14 cellular contexts compared by ENCODE assay signal in genomic region chr2:152419944-152420813, GRCh38.
DNase-seq lines count a peak whose midpoint lies in the region; ATAC-seq, FAIRE-seq and TF ChIP-seq lines count a peak whose summit lies in the region.
"Had no signal": no experiment of that assay in that cellular context is flagged by ENCODE, and none has a peak within 500 bp of the region (broad histone marks: within the 10 kb centered on the region; RNA-seq: fewer than 3 reads in every experiment).

No MANE protein-coding gene starts in this region.

- no peak overlapping the region for H3K4me3 ChIP-seq in ACC112 (ENCODE audit: low read depth, low read length)
- peak overlapping the region; percentile 63 for H3K4me3 ChIP-seq in OCI-LY3 (ENCODE audit: low read length)
- H3K4me3 ChIP-seq in K562 = no peak overlapping the region
- no peak overlapping the region for H3K4me3 ChIP-seq in psoas muscle
- H3K4me3 ChIP-seq in tibial artery = no peak overlapping the region
- H3K4me3 ChIP-seq in mesendoderm (ENCODE audit: low read length) = no peak overlapping the region
- H3K4me3 ChIP-seq: heart left ventricle had no signal

- TF ChIP-seq RAD21 in K562 (CRISPR knock-in tag; conservative IDR thresholded peaks at IDR 0.05 in 1 of 2, IDR thresholded peaks at IDR 0.05 in 1 of 2) = no peak

- peaks cover 18% of the 10 kb centered on the region for H3K79me1 ChIP-seq in mesendoderm (ENCODE audit: low read length)

- DNase-seq in K562 (ENCODE audit: extremely low read depth in 1 of 4, low spot score in 3 of 4) (peak in 1 of 4 experiments; percentile 8), psoas muscle (no peak), NCI-H1048 (lab: John Stamatoyannopoulos, UW) (no peak), tibial artery (no peak), mesendoderm (no peak)
- DNase-seq: activated CD4-positive, alpha-beta T cell treated with anti-CD3 and anti-CD28 coated beads, Interleukin-2, amount 10 ng/mL, durations not matched to agents 7 days and 5 days; activated T-cell treated with anti-CD3 and anti-CD28 coated beads, Interleukin-2, amount 50 U/mL, for 4 hours; cerebellar nuclear complex; heart left ventricle; natural killer cell; NCI-H2171 had no signal

- no peaks in the 10 kb centered on the region for H3K9me3 ChIP-seq in OCI-LY3 (ENCODE audit: insufficient read depth, low read length)
- H3K9me3 ChIP-seq in K562 (replicated peaks; ENCODE audit: control insufficient read depth, insufficient read depth, low read depth, low read length) = no peaks in the 10 kb centered on the region
- H3K9me3 ChIP-seq in psoas muscle = no peaks in the 10 kb centered on the region
- no peaks in the 10 kb centered on the region for H3K9me3 ChIP-seq in tibial artery
- H3K9me3 ChIP-seq: heart left ventricle had no signal

- TF ChIP-seq CTCF in OCI-LY3 (IDR thresholded peaks at IDR 0.05; ENCODE audit: low read depth, low read length) = no peak
- no peak for TF ChIP-seq CTCF in K562 (IDR thresholded peaks at IDR 0.05 in 2 of 3, conservative IDR thresholded peaks at IDR 0.05 in 1 of 3; ENCODE audit: insufficient read depth in 2 of 3, low read depth in 1 of 3, low read length in 3 of 3)
- no peak for TF ChIP-seq CTCF in psoas muscle (IDR thresholded peaks at IDR 0.05)
- no peak for TF ChIP-seq CTCF in tibial artery (IDR thresholded peaks at IDR 0.05)

- BruUV-seq in K562 (replicated peaks; lab: Mats Ljungman, UMichigan) = no TSS peak

- no peak overlapping the region for H3K4ac ChIP-seq in mesendoderm (ENCODE audit: low read depth, low read length)

- intact Hi-C loops in K562 (cut with micrococcal nuclease) = no loop called here
- intact Hi-C loops in psoas muscle (cut with DNase I) = loop anchor here (5.0 to 10.0 kb wide), 4 partner anchors 75 to 235 kb away; no protein-coding TSS in a partner anchor
- intact Hi-C loops in tibial artery (cut with DNase I; ENCODE audit: low total_unique reads) = no loop called here

- TF ChIP-seq EP300 in K562 (IDR thresholded peaks at IDR 0.05; ENCODE audit: low read length) = no peak

- no peak overlapping the region for H2AK5ac ChIP-seq in mesendoderm (ENCODE audit: low read length)

- no peak overlapping the region for H3K56ac ChIP-seq in mesendoderm (ENCODE audit: low read length)

- no peak overlapping the region for H4K8ac ChIP-seq in mesendoderm (ENCODE audit: low read depth, low read length)

- 0% methylated on average over 7 of the region's 7 CpGs for WGBS in K562 (ENCODE audit: insufficient coverage, low coverage, missing lambda C conversion rate)
- WGBS in psoas muscle, 3 donors = 65 to 87% (median 76%) methylated on average over 7 of the region's 7 CpGs
- no CpG with 5 or more reads among the region's 7 CpGs for WGBS in mesendoderm (ENCODE audit: extremely low coverage, insufficient coverage, low lambda C conversion rate)

- CTCF ChIA-PET in K562 (lab: Yijun Ruan, JAX; ENCODE audit: low intra/inter-chr PET ratio) = no interaction called here

- H2AFZ ChIP-seq in ACC112 (ENCODE audit: low read length, unreplicated experiment) = no peak overlapping the region
- no peak overlapping the region for H2AFZ ChIP-seq in OCI-LY3 (ENCODE audit: low read depth, low read length)
- H2AFZ ChIP-seq in K562 (ENCODE audit: low read depth, low read length) = no peak overlapping the region

- no peak for TF ChIP-seq POLR2A in K562 (conservative IDR thresholded peaks at IDR 0.05)

- no peaks in the 10 kb centered on the region for H3K9me1 ChIP-seq in K562 (ENCODE audit: control insufficient read depth, insufficient read depth, low read length)

- H3K27ac ChIP-seq in ACC112 (ENCODE audit: low read depth, low read length) (peak overlapping the region; percentile 97), OCI-LY3 (ENCODE audit: low read length) (no peak overlapping the region), K562 (ENCODE audit: extremely low read depth, low read depth, low read length) (no peak overlapping the region), psoas muscle (peak overlapping the region; percentile 77), tibial artery (no peak overlapping the region), mesendoderm (ENCODE audit: low read depth, low read length) (no peak overlapping the region)

- H3K36me3 ChIP-seq in ACC112 (ENCODE audit: insufficient read depth, low read length) (no peaks in the 10 kb centered on the region), OCI-LY3 (replicated peaks; ENCODE audit: low read depth, low read length) (no peaks in the 10 kb centered on the region), K562 (ENCODE audit: control insufficient read depth, insufficient read depth, low read length) (no peaks in the 10 kb centered on the region), psoas muscle (ENCODE audit: insufficient read depth in 1 of 2, low read depth in 1 of 2) (no peaks in the 10 kb centered on the region), tibial artery (no peaks in the 10 kb centered on the region), mesendoderm (ENCODE audit: control insufficient read depth, insufficient read depth, low read length) (no peaks in the 10 kb centered on the region)
- H3K36me3 ChIP-seq: heart left ventricle had no signal

- H2BK15ac ChIP-seq in mesendoderm (replicated peaks; ENCODE audit: low read depth) = no peak overlapping the region

- no peak overlapping the region for H2BK5ac ChIP-seq in mesendoderm (ENCODE audit: low read length)

- H4K20me1 ChIP-seq in OCI-LY3 (ENCODE audit: insufficient read depth, low read length) (no peaks in the 10 kb centered on the region), K562 (replicated peaks; ENCODE audit: control insufficient read depth, insufficient read depth, low read length) (no peaks in the 10 kb centered on the region)

- H3K23ac ChIP-seq in mesendoderm (ENCODE audit: low read length) = no peak overlapping the region

- H2BK120ac ChIP-seq in mesendoderm (ENCODE audit: low read depth, low read length) = no peak overlapping the region

- H3K4me2 ChIP-seq in OCI-LY3 (ENCODE audit: low read length) (peak overlapping the region; percentile 74), K562 (ENCODE audit: insufficient read depth, low read length) (no peak overlapping the region), mesendoderm (ENCODE audit: low read length) (no peak overlapping the region)

- H3K79me2 ChIP-seq in ACC112 (ENCODE audit: control insufficient read depth, insufficient read depth, low read length, unreplicated experiment) (peaks cover 67% of the 10 kb centered on the region), OCI-LY3 (ENCODE audit: low read length) (no peaks in the 10 kb centered on the region), K562 (ENCODE audit: control insufficient read depth, insufficient read depth, low read length) (no peaks in the 10 kb centered on the region), mesendoderm (ENCODE audit: control insufficient read depth, insufficient read depth, low read length) (peaks cover 10% of the 10 kb centered on the region)

- H3K9ac ChIP-seq in OCI-LY3 (ENCODE audit: low read length) (no peak overlapping the region), K562 (ENCODE audit: insufficient read depth in 1 of 2, low read depth in 2 of 2, low read length in 2 of 2) (no peak overlapping the region), mesendoderm (ENCODE audit: low read length) (no peak overlapping the region)

- H3K4me1 ChIP-seq in ACC112 (ENCODE audit: control insufficient read depth, insufficient read depth, low read length, unreplicated experiment) (peaks cover 54% of the 10 kb centered on the region), OCI-LY3 (ENCODE audit: low read length) (peaks cover 40% of the 10 kb centered on the region), K562 (replicated peaks in 1 of 2; ENCODE audit: control insufficient read depth in 2 of 2, insufficient read depth in 2 of 2, low read length in 2 of 2) (no peaks in the 10 kb centered on the region), psoas muscle (peaks cover 65% of the 10 kb centered on the region), tibial artery (peaks cover 0 to 25% (median 16%) of the 10 kb centered on the region in 4 donors), mesendoderm (ENCODE audit: control insufficient read depth, low read depth, low read length) (peaks cover 14% of the 10 kb centered on the region)

- in situ Hi-C loops in K562 (cut with MboI) = no loop called here

- FAIRE-seq in K562 (lab: Jason Lieb, UNC) = no peak

- H3K27me3 ChIP-seq in ACC112 (ENCODE audit: insufficient read depth, low read length) (no peaks in the 10 kb centered on the region), OCI-LY3 (ENCODE audit: low read depth, low read length) (no peaks in the 10 kb centered on the region), K562 (ENCODE audit: control insufficient read depth in 2 of 2, insufficient read depth in 2 of 2, low read length in 2 of 2) (peaks cover 5 to 12% of the 10 kb centered on the region in 2 experiments; a peak in 3 of 5 replicates), psoas muscle (ENCODE audit: insufficient read depth in 3 of 3, low read length in 2 of 3) (no peaks in the 10 kb centered on the region), tibial artery (no peaks in the 10 kb centered on the region), mesendoderm (ENCODE audit: insufficient read depth, low read length, poor library complexity) (no peaks in the 10 kb centered on the region)
- H3K27me3 ChIP-seq: heart left ventricle had no signal

- H3K18ac ChIP-seq in mesendoderm (ENCODE audit: low read length) = no peak overlapping the region

- ATAC-seq in K562 (no peak), psoas muscle (peak; percentile 27 to 64 (median 43)), GM21367 (IDR thresholded peaks at IDR 0.05; ENCODE audit: unreplicated experiment) (no peak)
- ATAC-seq: activated T-cell treated with anti-CD3 and anti-CD28 coated beads, Interleukin-2, amount 50 U/mL, for 4 hours; natural killer cell had no signal

- POLR2A ChIA-PET in K562 (lab: Yijun Ruan, JAX) = interaction anchor here (1.8 kb wide), 1 partner anchor 12 kb away, joined by 5 read pairs; no protein-coding TSS in a partner anchor

- H4K5ac ChIP-seq in mesendoderm (ENCODE audit: low read length) = no peak overlapping the region

TF ChIP-seq in K562, 482 proteins besides CTCF, POLR2A, EP300 and RAD21 (continues in another document):
- peak; percentile 82; the same call in 1 of the 2 replicates for TF ChIP-seq CC2D1A (IDR thresholded peaks at IDR 0.05)
- peak; percentile 77; the same call in 1 of the 2 replicates for TF ChIP-seq ZBTB5 (IDR thresholded peaks at IDR 0.05)

Comparison
In these comparisons a context has a peak if more than half of its experiments do, and no peak if none do; other contexts are left out.
1. H3K27ac ChIP-seq: peak in ACC112 (single experiment) and psoas muscle (single experiment); none in OCI-LY3 (single experiment), K562 (single experiment), tibial artery (0 of 2) and mesendoderm (single experiment).
2. ATAC-seq: peak in psoas muscle (4 of 4); none in K562 (single experiment) and GM21367 (single experiment).
3. intact Hi-C loops: an anchor here in psoas muscle (5.0 to 10.0 kb wide); none called in K562 and tibial artery.